8 cellular contexts compared by ENCODE assay signal in the genomic region with DNA sequence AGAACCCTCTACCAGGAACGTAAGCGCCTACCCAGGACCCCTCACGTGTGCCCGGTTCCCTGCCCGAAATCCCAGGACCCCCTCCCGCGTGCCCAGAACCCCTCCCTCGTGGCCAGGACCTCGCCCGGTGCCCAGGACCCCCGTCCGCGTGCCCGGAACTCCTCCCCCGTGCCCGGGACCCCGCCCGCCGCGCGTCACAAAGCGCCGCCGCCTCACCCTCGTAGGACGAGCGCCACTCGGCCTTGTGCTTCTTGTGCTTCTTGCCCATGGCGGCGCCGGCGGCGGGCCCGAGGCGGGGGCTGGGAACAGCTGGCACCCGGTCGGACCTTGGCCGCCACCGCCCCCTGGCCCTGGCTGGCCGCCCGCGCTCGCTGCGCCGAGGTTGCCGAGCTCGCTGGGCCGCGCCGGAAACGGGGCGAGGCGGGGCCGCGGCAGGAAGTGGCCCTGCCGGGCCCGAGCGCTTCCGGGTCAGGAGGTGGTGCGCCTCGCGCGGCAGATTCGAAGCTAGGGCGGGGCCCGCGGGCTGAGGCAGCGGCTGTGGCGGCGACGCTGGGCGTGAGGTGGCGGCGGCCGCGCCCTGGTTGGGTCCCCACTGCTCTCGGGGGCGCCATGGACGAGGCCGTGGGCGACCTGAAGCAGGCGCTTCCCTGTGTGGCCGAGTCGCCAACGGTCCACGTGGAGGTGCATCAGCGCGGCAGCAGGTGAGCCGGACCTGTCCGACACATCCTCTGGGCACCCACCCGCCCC. TPM values are rescaled to one million over a fixed set of nuclear protein-coding genes. Genes with fewer than 3 reads are reported as not detected.
DNase-seq lines count a peak whose midpoint lies in the region; ATAC-seq and TF ChIP-seq lines count a peak whose summit lies in the region.

Gene BRD9 (minus strand): TSS at position 412 of the 747 bp plus-strand sequence. CDS start 144 bp downstream, at position 268.
Gene TRIP13 (plus strand): TSS at position 495 of the 747 bp plus-strand sequence. CDS start 115 bp downstream, at position 610.

- ATAC-seq in GM18868 (IDR thresholded peaks at IDR 0.05; ENCODE audit: unreplicated experiment) (peak; percentile 95), HG03103 (IDR thresholded peaks at IDR 0.05; ENCODE audit: low read depth, unreplicated experiment) (peak; percentile 92), left lobe of liver (peak; percentile 97)

- TF ChIP-seq CTCF in AG09319 (IDR thresholded peaks at IDR 0.05; ENCODE audit: low read depth, low read length): no peak

- DNase-seq in AG09319 (ENCODE audit: extremely low read depth, low read depth) (peak; percentile 34), NCI-H2227 treated with DMSO at 0.1 percent for 48 hours (lab: John Stamatoyannopoulos, UW) (peak; percentile 78), cortex of kidney (lab: John Stamatoyannopoulos, UW) (peak; percentile 59), left lobe of liver (ENCODE audit: low spot score) (peak; percentile 93)
- DNase-seq in activated CD4-positive, alpha-beta T cell treated with anti-CD3 and anti-CD28 coated beads for 4 hours: peak; percentile 78 to 80
- peak; percentile 78 for DNase-seq in stimulated activated CD4-positive, alpha-beta T cell treated with anti-CD3 and anti-CD28 coated beads, Interleukin-2, amount 100 ng/mL, for 4 hours (ENCODE audit: low read depth)

RNA-seq across cellular contexts. Expression of gene BRD9, which starts in this region (rescaled TPM):
- total RNA-seq in left lobe of liver: 19.0 TPM

RNA-seq across cellular contexts. Expression of gene TRIP13, which starts in this region (rescaled TPM):
- 1.0 TPM for total RNA-seq in left lobe of liver

Comparison
In these comparisons a context has a peak if more than half of its experiments do, and no peak if none do; other contexts are left out.
1. Peak in every context shown above with its lines: DNase-seq and ATAC-seq.
2. DNase-seq: peak in every context shown above with its lines; median percentile 93 in left lobe of liver; 79 in activated CD4-positive, alpha-beta T cell treated with anti-CD3 and anti-CD28 coated beads for 4 hours; 78 in NCI-H2227 treated with DMSO at 0.1 percent for 48 hours; 78 in stimulated activated CD4-positive, alpha-beta T cell treated with anti-CD3 and anti-CD28 coated beads, Interleukin-2, amount 100 ng/mL, for 4 hours; 59 in cortex of kidney; 34 in AG09319.